8 cellular contexts compared by ENCODE assay signal in genomic region chr16:4475880-4476790, GRCh38. TPM values are rescaled to one million over a fixed set of nuclear protein-coding genes. Genes with fewer than 3 reads are reported as not detected.
DNase-seq lines count a peak whose midpoint lies in the region; ATAC-seq and TF ChIP-seq lines count a peak whose summit lies in the region.

A gene with protein sequence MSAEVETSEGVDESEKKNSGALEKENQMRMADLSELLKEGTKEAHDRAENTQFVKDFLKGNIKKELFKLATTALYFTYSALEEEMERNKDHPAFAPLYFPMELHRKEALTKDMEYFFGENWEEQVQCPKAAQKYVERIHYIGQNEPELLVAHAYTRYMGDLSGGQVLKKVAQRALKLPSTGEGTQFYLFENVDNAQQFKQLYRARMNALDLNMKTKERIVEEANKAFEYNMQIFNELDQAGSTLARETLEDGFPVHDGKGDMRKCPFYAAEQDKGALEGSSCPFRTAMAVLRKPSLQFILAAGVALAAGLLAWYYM (plus strand): TSS chr16:4476398. CDS start chr16:4505525, 29,127 bp downstream.

- no peaks in the 10 kb centered on the region for H3K9me3 ChIP-seq in liver (ENCODE audit: control insufficient read depth in 4 of 4, low read length in 3 of 4)

- H3K27me3 Mint-ChIP-seq in CD14-positive monocyte (ENCODE audit: low read depth in 3 of 3): peaks cover 0 to 1% (median 0%) of the 10 kb centered on the region in 3 donors

- H3K36me3 ChIP-seq in liver (ENCODE audit: control insufficient read depth in 4 of 4, insufficient read depth in 3 of 4, low read depth in 1 of 4, low read length in 3 of 4): no peaks in the 10 kb centered on the region

- H3K9me3 Mint-ChIP-seq in CD14-positive monocyte: peaks cover 0 to 5% (median 0%) of the 10 kb centered on the region in 7 donors

- peaks cover 2 to 22% (median 12%) of the 10 kb centered on the region in 4 donors for H3K4me1 ChIP-seq in liver (ENCODE audit: control insufficient read depth in 4 of 4, insufficient read depth in 4 of 4, low read length in 3 of 4)

- WGBS in liver: 9% methylated on average over 70 of the region's 70 CpGs

- H3K4me1 Mint-ChIP-seq in CD14-positive monocyte: peaks cover 43% of the 10 kb centered on the region

- peak within 1 kb of the TSS; percentile 80 to 87 for H3K4me3 Mint-ChIP-seq in CD14-positive monocyte

- DNase-seq in CD14-positive monocyte (ENCODE audit: low spot score): peak; percentile 88
- DNase-seq in NCI-H748 treated with DMSO at 0.1 percent for 48 hours (lab: John Stamatoyannopoulos, UW): peak; percentile 70
- peak; percentile 89 to 90 for DNase-seq in activated CD4-positive, alpha-beta T cell treated with anti-CD3 and anti-CD28 coated beads, Interleukin-2, amount 50 U/mL, for 4 hours
- DNase-seq in dermis blood vessel endothelial cell: peak; percentile 96
- peak; percentile 93 to 94 for DNase-seq in stimulated activated CD4-positive, alpha-beta T cell treated with anti-CD3 and anti-CD28 coated beads, Interleukin-4, amount 100 ng/mL, for 4 hours

- H3K4me3 ChIP-seq in liver (ENCODE audit: low read depth in 1 of 3, low read length in 3 of 3): peak within 1 kb of the TSS; percentile 76 to 89 (median 88)

- H3K27ac Mint-ChIP-seq in CD14-positive monocyte: peak within 1 kb of the TSS; percentile 70 to 90 (median 85)

- TF ChIP-seq CTCF in CD14-positive monocyte (IDR thresholded peaks at IDR 0.05): peak; percentile 40
- TF ChIP-seq CTCF in liver (IDR thresholded peaks at IDR 0.05; ENCODE audit: low read depth, low read length, missing input control): peak; percentile 30

- H3K9ac ChIP-seq in liver (ENCODE audit: low read depth in 1 of 2, low read length in 2 of 2): peak within 1 kb of the TSS; percentile 30 to 62

- no peaks in the 10 kb centered on the region for H3K27me3 ChIP-seq in liver (ENCODE audit: control insufficient read depth in 4 of 4, insufficient read depth in 4 of 4, low read length in 3 of 4)

- TF ChIP-seq RAD21 in liver (IDR thresholded peaks at IDR 0.05): peak in 1 of 2 donors; percentile 54

- peaks cover 2 to 8% of the 10 kb centered on the region in 2 donors for H3K36me3 Mint-ChIP-seq in CD14-positive monocyte

- H3K27ac ChIP-seq in liver (ENCODE audit: low read depth in 1 of 2, low read length in 2 of 2): peak within 1 kb of the TSS; percentile 88 to 89

- intact Hi-C loops in CD14-positive monocyte (cut with micrococcal nuclease): loop anchor here (2.0 to 10.0 kb wide), 4 partner anchors 29 to 149 kb away; partner anchors contain the start of genes CDIP1 (in 1 of the 2), CORO7 (in 1 of the 2) and MGRN1 (in 1 of the 2)

- ATAC-seq in GM19351 (IDR thresholded peaks at IDR 0.05; ENCODE audit: unreplicated experiment): peak; percentile 83
- peak; percentile 78 for ATAC-seq in HG03521 (IDR thresholded peaks at IDR 0.05; ENCODE audit: unreplicated experiment)

TF ChIP-seq in liver, 16 proteins besides CTCF, POLR2A, EP300 and RAD21:
- TF ChIP-seq SP1 (IDR thresholded peaks at IDR 0.05): peak; percentile 72
- TF ChIP-seq, protein P1, sequence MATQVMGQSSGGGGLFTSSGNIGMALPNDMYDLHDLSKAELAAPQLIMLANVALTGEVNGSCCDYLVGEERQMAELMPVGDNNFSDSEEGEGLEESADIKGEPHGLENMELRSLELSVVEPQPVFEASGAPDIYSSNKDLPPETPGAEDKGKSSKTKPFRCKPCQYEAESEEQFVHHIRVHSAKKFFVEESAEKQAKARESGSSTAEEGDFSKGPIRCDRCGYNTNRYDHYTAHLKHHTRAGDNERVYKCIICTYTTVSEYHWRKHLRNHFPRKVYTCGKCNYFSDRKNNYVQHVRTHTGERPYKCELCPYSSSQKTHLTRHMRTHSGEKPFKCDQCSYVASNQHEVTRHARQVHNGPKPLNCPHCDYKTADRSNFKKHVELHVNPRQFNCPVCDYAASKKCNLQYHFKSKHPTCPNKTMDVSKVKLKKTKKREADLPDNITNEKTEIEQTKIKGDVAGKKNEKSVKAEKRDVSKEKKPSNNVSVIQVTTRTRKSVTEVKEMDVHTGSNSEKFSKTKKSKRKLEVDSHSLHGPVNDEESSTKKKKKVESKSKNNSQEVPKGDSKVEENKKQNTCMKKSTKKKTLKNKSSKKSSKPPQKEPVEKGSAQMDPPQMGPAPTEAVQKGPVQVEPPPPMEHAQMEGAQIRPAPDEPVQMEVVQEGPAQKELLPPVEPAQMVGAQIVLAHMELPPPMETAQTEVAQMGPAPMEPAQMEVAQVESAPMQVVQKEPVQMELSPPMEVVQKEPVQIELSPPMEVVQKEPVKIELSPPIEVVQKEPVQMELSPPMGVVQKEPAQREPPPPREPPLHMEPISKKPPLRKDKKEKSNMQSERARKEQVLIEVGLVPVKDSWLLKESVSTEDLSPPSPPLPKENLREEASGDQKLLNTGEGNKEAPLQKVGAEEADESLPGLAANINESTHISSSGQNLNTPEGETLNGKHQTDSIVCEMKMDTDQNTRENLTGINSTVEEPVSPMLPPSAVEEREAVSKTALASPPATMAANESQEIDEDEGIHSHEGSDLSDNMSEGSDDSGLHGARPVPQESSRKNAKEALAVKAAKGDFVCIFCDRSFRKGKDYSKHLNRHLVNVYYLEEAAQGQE (IDR thresholded peaks at IDR 0.05): peak; percentile 82
- TF ChIP-seq MAX (IDR thresholded peaks at IDR 0.05): peak; percentile 87
- TF ChIP-seq EGR1 (IDR thresholded peaks at IDR 0.05; ENCODE audit: low read depth in 2 of 2): peak; percentile 92 to 97
- peak; percentile 10 for TF ChIP-seq YY1 (IDR thresholded peaks at IDR 0.05)
- TF ChIP-seq HNF4G (IDR thresholded peaks at IDR 0.05): no peak
- no peak for TF ChIP-seq ZBTB33 (IDR thresholded peaks at IDR 0.05)
- peak in 1 of 2 donors; percentile 20 for TF ChIP-seq GABPA (IDR thresholded peaks at IDR 0.05 in 1 of 2, conservative IDR thresholded peaks at IDR 0.05 in 1 of 2)
- peak; percentile 66 for TF ChIP-seq TAF1 (conservative IDR thresholded peaks at IDR 0.05)

RNA-seq across cellular contexts. Expression of the gene that starts here (rescaled TPM):
- polyA plus RNA-seq in CD14-positive monocyte (10 to 100 TPM; 25.0 to 33.2 TPM), liver (10 to 100 TPM; 77.3 to 81.5 TPM)
- total RNA-seq in dermis blood vessel endothelial cell (122 and 158 TPM in 2 replicates), liver (10 to 100 TPM; 11.4 to 45.7 TPM)

Comparison
In these comparisons a context has a peak if more than half of its experiments do, and no peak if none do; other contexts are left out.
1. Peak in every context shown above with its lines: DNase-seq, ATAC-seq, H3K4me3 ChIP-seq and H3K27ac ChIP-seq.